ENCODE assay signal across 23 cellular contexts in genomic region chr11:61811831-61812230, GRCh38. TPM values are rescaled to one million over a fixed set of nuclear protein-coding genes. Genes with fewer than 3 reads are reported as not detected.
DNase-seq lines count a peak whose midpoint lies in the region; ATAC-seq, FAIRE-seq and TF ChIP-seq lines count a peak whose summit lies in the region.
"Had no signal": no experiment of that assay in that cellular context is flagged by ENCODE, and none has a peak within 500 bp of the region (broad histone marks: within the 10 kb centered on the region; RNA-seq: fewer than 3 reads in every experiment).

No MANE protein-coding gene starts in this region.

- H3K79me2 ChIP-seq in K562 (ENCODE audit: control insufficient read depth, insufficient read depth, low read length) (peaks cover 72% of the 10 kb centered on the region), neural progenitor cell (ENCODE audit: low read depth) (peaks cover 54% of the 10 kb centered on the region)

- no peak overlapping the region for H2AFZ ChIP-seq in K562 (ENCODE audit: low read depth, low read length)
- no peak overlapping the region for H2AFZ ChIP-seq in neural progenitor cell (replicated peaks)

- no peaks in the 10 kb centered on the region for H3K9me3 Mint-ChIP-seq in MCF 10A (ENCODE audit: unreplicated experiment)
- H3K9me3 Mint-ChIP-seq in neural progenitor cell = peaks cover 7% of the 10 kb centered on the region
- H3K9me3 Mint-ChIP-seq: CD4-positive, alpha-beta T cell had no signal

- 93% methylated on average over 5 of the region's 5 CpGs for WGBS in K562 (ENCODE audit: insufficient coverage, low coverage, missing lambda C conversion rate)

- in situ Hi-C loops in K562 (cut with MboI) = no loop called here

- TF ChIP-seq CTCF in MCF 10A (IDR thresholded peaks at IDR 0.05; ENCODE audit: unreplicated experiment) (no peak), breast epithelium (IDR thresholded peaks at IDR 0.05) (no peak), K562 (IDR thresholded peaks at IDR 0.05 in 2 of 3, conservative IDR thresholded peaks at IDR 0.05 in 1 of 3; ENCODE audit: insufficient read depth in 2 of 3, low read depth in 1 of 3, low read length in 3 of 3) (no peak), neural progenitor cell (IDR thresholded peaks at IDR 0.05) (no peak)

- H3K4me1 ChIP-seq in breast epithelium = peaks cover 0 to 6% of the 10 kb centered on the region in 2 donors
- peaks cover 20 to 41% of the 10 kb centered on the region in 2 experiments; a peak in 4 of 5 replicates for H3K4me1 ChIP-seq in K562 (replicated peaks in 1 of 2; ENCODE audit: control insufficient read depth in 2 of 2, insufficient read depth in 2 of 2, low read length in 2 of 2)
- peaks cover 4% of the 10 kb centered on the region for H3K4me1 ChIP-seq in neural progenitor cell

- no peak overlapping the region for H3K27ac Mint-ChIP-seq in MCF 10A (ENCODE audit: low read depth, unreplicated experiment)
- peak overlapping the region; percentile 87 for H3K27ac Mint-ChIP-seq in neural progenitor cell
- H3K27ac Mint-ChIP-seq: CD4-positive, alpha-beta T cell had no signal

- no peak overlapping the region for H3K4me2 ChIP-seq in K562 (ENCODE audit: insufficient read depth, low read length)
- H3K4me2 ChIP-seq in neural progenitor cell = no peak overlapping the region

- no peak for TF ChIP-seq POLR2A in breast epithelium (IDR thresholded peaks at IDR 0.05)
- no peak for TF ChIP-seq POLR2A in K562 (conservative IDR thresholded peaks at IDR 0.05)

- no peak for ATAC-seq in K562
- ATAC-seq: Right ventricle myocardium inferior had no signal

- H3K36me3 Mint-ChIP-seq in MCF 10A (ENCODE audit: insufficient read depth, unreplicated experiment) (peaks cover 48% of the 10 kb centered on the region), neural progenitor cell (peaks cover 57% of the 10 kb centered on the region)

- no peaks in the 10 kb centered on the region for H3K27me3 ChIP-seq in breast epithelium
- no peaks in the 10 kb centered on the region; a peak in 1 of 5 replicates for H3K27me3 ChIP-seq in K562 (ENCODE audit: control insufficient read depth in 2 of 2, insufficient read depth in 2 of 2, low read length in 2 of 2)
- H3K27me3 ChIP-seq in neural progenitor cell = no peaks in the 10 kb centered on the region
- H3K27me3 ChIP-seq: SJSA1 had no signal

- H4K20me1 ChIP-seq in K562 (replicated peaks; ENCODE audit: control insufficient read depth, insufficient read depth, low read length) = no peaks in the 10 kb centered on the region
- peaks cover 18% of the 10 kb centered on the region for H4K20me1 ChIP-seq in neural progenitor cell (ENCODE audit: low read depth)

- H3K4me1 Mint-ChIP-seq in MCF 10A (ENCODE audit: insufficient read depth, unreplicated experiment) (peaks cover 18% of the 10 kb centered on the region), neural progenitor cell (peaks cover 11% of the 10 kb centered on the region)

- POLR2A ChIA-PET in MCF 10A (lab: Yijun Ruan, JAX) = interaction anchor here (0.6 to 2.0 kb wide), 3 partner anchors 14 to 232 kb away, joined by 3 to 8 read pairs (median 4); no protein-coding TSS in a partner anchor
- POLR2A ChIA-PET in K562 (lab: Yijun Ruan, JAX) = interaction anchor here (0.9 to 5.9 kb wide), 4 partner anchors 10 to 30 kb away, joined by 3 to 48 read pairs (median 4); no protein-coding TSS in a partner anchor

- no peak for TF ChIP-seq RAD21 in K562 (CRISPR knock-in tag; conservative IDR thresholded peaks at IDR 0.05 in 1 of 2, IDR thresholded peaks at IDR 0.05 in 1 of 2)

- no peak overlapping the region; a peak in 1 of 4 replicates for H3K9ac ChIP-seq in K562 (ENCODE audit: insufficient read depth in 1 of 2, low read depth in 2 of 2, low read length in 2 of 2)
- no peak overlapping the region for H3K9ac ChIP-seq in neural progenitor cell

- peak; percentile 80 for DNase-seq in MCF 10A (ENCODE audit: unreplicated experiment)
- DNase-seq in breast epithelium (ENCODE audit: low spot score in 2 of 2) = no peak
- DNase-seq in K562 (ENCODE audit: extremely low read depth in 1 of 4, low spot score in 3 of 4) = no peak
- no peak for DNase-seq in neural progenitor cell (ENCODE audit: low spot score)
- DNase-seq in iPS-NIHi11 (ENCODE audit: low spot score) = no peak
- no peak for DNase-seq in OCI-M2 (lab: John Stamatoyannopoulos, UW; ENCODE audit: unreplicated experiment)
- no peak for DNase-seq in NCI-H748 (lab: John Stamatoyannopoulos, UW; ENCODE audit: unreplicated experiment)
- DNase-seq: CD4-positive, alpha-beta T cell; COR-L47; DMS 273 treated with DMSO at 0.1 percent for 48 hours; DMS79 treated with DMSO at 0.1 percent for 48 hours; MM.1S; NCI-H1048; NCI-H1417 treated with DMSO at 0.1 percent for 48 hours; NCI-H187 treated with DMSO at 0.1 percent for 48 hours; NCI-H345; NCI-H524; NCI-H82 had no signal

- intact Hi-C loops in MCF 10A (cut with micrococcal nuclease) = no loop called here
- intact Hi-C loops in breast epithelium (cut with DNase I; ENCODE audit: low total_unique reads) = loop anchor here (10.0 kb wide), 1 partner anchor 73 kb away; no protein-coding TSS in a partner anchor
- intact Hi-C loops in K562 (cut with micrococcal nuclease) = no loop called here

- H3K4me3 ChIP-seq in breast epithelium (no peak overlapping the region), K562 (no peak overlapping the region), neural progenitor cell (no peak overlapping the region)
- H3K4me3 ChIP-seq: SJSA1 had no signal

- H3K9me1 ChIP-seq in K562 (ENCODE audit: control insufficient read depth, insufficient read depth, low read length) = no peaks in the 10 kb centered on the region

- FAIRE-seq in K562 (lab: Jason Lieb, UNC) = no peak
- FAIRE-seq: A204.1, H54, RCC 7860 had no signal

- H3K36me3 ChIP-seq in breast epithelium (no peaks in the 10 kb centered on the region), K562 (ENCODE audit: control insufficient read depth, insufficient read depth, low read length) (peaks cover 83% of the 10 kb centered on the region), neural progenitor cell (peaks cover 14% of the 10 kb centered on the region)

- BruUV-seq in MCF 10A (replicated peaks; lab: Mats Ljungman, UMichigan) (no TSS peak), K562 (replicated peaks; lab: Mats Ljungman, UMichigan) (no TSS peak)

- H3K27me3 Mint-ChIP-seq in MCF 10A (ENCODE audit: insufficient read depth, unreplicated experiment) (no peaks in the 10 kb centered on the region), neural progenitor cell (ENCODE audit: insufficient read depth, low read depth) (peaks cover 2% of the 10 kb centered on the region)

- TF ChIP-seq EP300 in K562 (IDR thresholded peaks at IDR 0.05; ENCODE audit: low read length) = no peak

- CTCF ChIA-PET in MCF 10A (lab: Yijun Ruan, JAX) (interaction anchor here (0.6 to 2.3 kb wide), 5 partner anchors 15 to 297 kb away, joined by 3 to 20 read pairs (median 4); no protein-coding TSS in a partner anchor), K562 (lab: Yijun Ruan, JAX; ENCODE audit: low intra/inter-chr PET ratio) (no interaction called here)

- H3K4me3 Mint-ChIP-seq in MCF 10A (ENCODE audit: unreplicated experiment) = no peak overlapping the region
- no peak overlapping the region for H3K4me3 Mint-ChIP-seq in neural progenitor cell
- H3K4me3 Mint-ChIP-seq: CD4-positive, alpha-beta T cell had no signal

- H3K9me3 ChIP-seq in breast epithelium (no peaks in the 10 kb centered on the region), K562 (replicated peaks; ENCODE audit: control insufficient read depth, insufficient read depth, low read depth, low read length) (no peaks in the 10 kb centered on the region), neural progenitor cell (ENCODE audit: low read depth) (no peaks in the 10 kb centered on the region)
- H3K9me3 ChIP-seq: SJSA1 had no signal

- peaks cover 36% of the 10 kb centered on the region for H3F3A ChIP-seq in neural progenitor cell (ENCODE audit: low read depth)

- H3K27ac ChIP-seq in breast epithelium (no peak overlapping the region), K562 (ENCODE audit: extremely low read depth, low read depth, low read length) (peak overlapping the region; percentile 2; the same call in 1 of the 3 replicates), neural progenitor cell (no peak overlapping the region)
- H3K27ac ChIP-seq: SJSA1 had no signal

RNA-seq across cellular contexts. Expression of gene FADS1, which starts 5.0 kb away (rescaled TPM):
- total RNA-seq in MCF 10A (2022) (24.2 and 27.5 TPM in 2 replicates), breast epithelium (100 to 1,000 TPM in 1 of 3 donors, 10 to 100 TPM in 1, 1 to 10 TPM in 1; 8.8 to 112 (median 15.1) TPM), K562 (2014; rRNA removed) (250 and 292 TPM in 2 replicates), K562 (2014; rRNA removed; fragmentation: Illumina TruSeq; extraction: Trizol) (367 and 390 TPM in 2 replicates), K562 (2015; rRNA removed; fragmentation: Illumina TruSeq; extraction: Trizol) (353 and 364 TPM in 2 replicates), K562 (2021) (378 and 411 TPM in 2 replicates), neural progenitor cell (ENCODE audit: low replicate concordance) (163 and 184 TPM in 2 replicates)
- 611 and 866 TPM in 2 replicates for total RNA-seq in K562 (2011; cell fraction: chromatin; rRNA removed; ENCODE audit: low replicate concordance)
- 866 and 894 TPM in 2 replicates for total RNA-seq in K562 (2011; cell fraction: nucleolus; rRNA removed)
- 825 and 959 TPM in 2 replicates for total RNA-seq in K562 (2011; cell fraction: nucleoplasm; rRNA removed)
- polyA plus RNA-seq in K562 (2011; rRNA removed) (747 and 864 TPM in 2 replicates), K562 (2014; fragmentation: Illumina TruSeq; extraction: Trizol) (394 and 457 TPM in 2 replicates), K562 (2014; fragmentation: Nextera tagmentation; extraction: Ambion mirVana) (100 to 1,000 TPM; 110 to 174 TPM), K562 (2014; rRNA removed) (295 and 314 TPM in 2 replicates)
- 1,005 and 1,028 TPM in 2 replicates for polyA plus RNA-seq in K562 (2011; cell fraction: cytosol; rRNA removed)
- 277 and 375 TPM in 2 replicates for polyA plus RNA-seq in K562 (2011; cell fraction: nucleus; rRNA removed)
- polyA plus RNA-seq in K562 (2012) = 228 and 290 TPM in 2 replicates
- 571 and 760 TPM in 2 replicates for polyA minus RNA-seq in K562 (2011; rRNA and poly(A)+ RNA removed)
- 555 and 599 TPM in 2 replicates for polyA minus RNA-seq in K562 (2011; cell fraction: cytosol; rRNA and poly(A)+ RNA removed)
- 280 and 292 TPM in 2 replicates for polyA minus RNA-seq in K562 (2011; cell fraction: nucleus; rRNA and poly(A)+ RNA removed)

RNA-seq across cellular contexts. Expression of gene FADS2, which starts 16.3 kb away (rescaled TPM):
- total RNA-seq in MCF 10A (2022) (7.5 and 20.6 TPM in 2 replicates), breast epithelium (10 to 100 TPM in 1 of 3 donors, 1 to 10 TPM in 2; 5.6 to 35.8 (median 7.5) TPM), K562 (2014; rRNA removed) (13.2 and 17.7 TPM in 2 replicates), K562 (2014; rRNA removed; fragmentation: Illumina TruSeq; extraction: Trizol) (14.5 and 16.2 TPM in 2 replicates), K562 (2015; rRNA removed; fragmentation: Illumina TruSeq; extraction: Trizol) (11.5 and 12.0 TPM in 2 replicates), K562 (2021) (28.6 and 30.4 TPM in 2 replicates), neural progenitor cell (ENCODE audit: low replicate concordance) (233 and 407 TPM in 2 replicates)
- total RNA-seq in K562 (2011; cell fraction: chromatin; rRNA removed; ENCODE audit: low replicate concordance) = 49.3 and 107 TPM in 2 replicates
- 68.6 and 70.4 TPM in 2 replicates for total RNA-seq in K562 (2011; cell fraction: nucleolus; rRNA removed)
- 66.5 and 86.0 TPM in 2 replicates for total RNA-seq in K562 (2011; cell fraction: nucleoplasm; rRNA removed)
- polyA plus RNA-seq in K562 (2011; rRNA removed) (42.8 and 57.1 TPM in 2 replicates), K562 (2014; fragmentation: Illumina TruSeq; extraction: Trizol) (33.9 and 39.7 TPM in 2 replicates), K562 (2014; fragmentation: Nextera tagmentation; extraction: Ambion mirVana) (1 to 10 TPM; 2.9 to 5.3 TPM), K562 (2014; rRNA removed) (23.9 and 27.2 TPM in 2 replicates)
- 45.6 and 51.9 TPM in 2 replicates for polyA plus RNA-seq in K562 (2011; cell fraction: cytosol; rRNA removed)
- 34.1 and 48.4 TPM in 2 replicates for polyA plus RNA-seq in K562 (2011; cell fraction: nucleus; rRNA removed)
- 27.8 and 43.6 TPM in 2 replicates for polyA plus RNA-seq in K562 (2012)
- polyA minus RNA-seq in K562 (2011; rRNA and poly(A)+ RNA removed) = 38.9 and 48.8 TPM in 2 replicates
- 21.3 and 32.6 TPM in 2 replicates for polyA minus RNA-seq in K562 (2011; cell fraction: cytosol; rRNA and poly(A)+ RNA removed)
- polyA minus RNA-seq in K562 (2011; cell fraction: nucleus; rRNA and poly(A)+ RNA removed) = 10.5 and 15.2 TPM in 2 replicates

RNA-seq across cellular contexts. Expression of gene FEN1, which starts 19.1 kb away (rescaled TPM):
- total RNA-seq in MCF 10A (2022) (19.9 and 21.5 TPM in 2 replicates), breast epithelium (1 to 10 TPM; 5.9 to 9.2 (median 8.5) TPM), K562 (2014; rRNA removed) (156 and 172 TPM in 2 replicates), K562 (2014; rRNA removed; fragmentation: Illumina TruSeq; extraction: Trizol) (130 and 137 TPM in 2 replicates), K562 (2015; rRNA removed; fragmentation: Illumina TruSeq; extraction: Trizol) (150 and 154 TPM in 2 replicates), K562 (2021) (140 and 150 TPM in 2 replicates), neural progenitor cell (ENCODE audit: low replicate concordance) (51.8 and 68.9 TPM in 2 replicates)
- 27.9 and 42.4 TPM in 2 replicates for total RNA-seq in K562 (2011; cell fraction: chromatin; rRNA removed; ENCODE audit: low replicate concordance)
- total RNA-seq in K562 (2011; cell fraction: nucleolus; rRNA removed) = 50.0 and 60.9 TPM in 2 replicates
- total RNA-seq in K562 (2011; cell fraction: nucleoplasm; rRNA removed) = 37.0 and 43.3 TPM in 2 replicates
- polyA plus RNA-seq in K562 (2011; rRNA removed) (91.3 and 124 TPM in 2 replicates), K562 (2014; fragmentation: Illumina TruSeq; extraction: Trizol) (138 and 146 TPM in 2 replicates), K562 (2014; fragmentation: Nextera tagmentation; extraction: Ambion mirVana) (10 to 100 TPM; 58.1 to 86.8 TPM), K562 (2014; rRNA removed) (132 and 136 TPM in 2 replicates)
- polyA plus RNA-seq in K562 (2011; cell fraction: cytosol; rRNA removed) = 83.9 and 106 TPM in 2 replicates
- 28.7 and 36.3 TPM in 2 replicates for polyA plus RNA-seq in K562 (2011; cell fraction: nucleus; rRNA removed)
- 122 and 124 TPM in 2 replicates for polyA plus RNA-seq in K562 (2012)
- 77.5 and 111 TPM in 2 replicates for polyA minus RNA-seq in K562 (2011; rRNA and poly(A)+ RNA removed)
- 54.2 and 76.3 TPM in 2 replicates for polyA minus RNA-seq in K562 (2011; cell fraction: cytosol; rRNA and poly(A)+ RNA removed)
- polyA minus RNA-seq in K562 (2011; cell fraction: nucleus; rRNA and poly(A)+ RNA removed) = 29.8 and 34.1 TPM in 2 replicates

RNA-seq across cellular contexts. Expression of gene TMEM258, which starts 19.4 kb away (rescaled TPM):
- 184 and 300 TPM in 2 replicates for total RNA-seq in MCF 10A (2022)
- total RNA-seq in breast epithelium = 10 to 100 TPM; 35.4 to 55.4 (median 35.7) TPM
- total RNA-seq in K562 (2011; cell fraction: chromatin; rRNA removed; ENCODE audit: low replicate concordance) = 88.0 and 142 TPM in 2 replicates
- total RNA-seq in K562 (2011; cell fraction: nucleolus; rRNA removed) = 195 and 216 TPM in 2 replicates
- total RNA-seq in K562 (2011; cell fraction: nucleoplasm; rRNA removed) = 192 and 237 TPM in 2 replicates
- total RNA-seq in K562 (2014; rRNA removed) = 97.2 and 153 TPM in 2 replicates
- total RNA-seq in K562 (2014; rRNA removed; fragmentation: Illumina TruSeq; extraction: Trizol) = 227 and 239 TPM in 2 replicates
- total RNA-seq in K562 (2015; rRNA removed; fragmentation: Illumina TruSeq; extraction: Trizol) = 221 and 231 TPM in 2 replicates
- total RNA-seq in K562 (2021) = 168 and 200 TPM in 2 replicates
- polyA plus RNA-seq in K562 (2011; rRNA removed) = 630 and 713 TPM in 2 replicates
- polyA plus RNA-seq in K562 (2011; cell fraction: cytosol; rRNA removed) = 728 and 1,027 TPM in 2 replicates
- polyA plus RNA-seq in K562 (2011; cell fraction: nucleus; rRNA removed) = 254 and 417 TPM in 2 replicates
- 426 and 696 TPM in 2 replicates for polyA plus RNA-seq in K562 (2012)
- 213 and 256 TPM in 2 replicates for polyA plus RNA-seq in K562 (2014; fragmentation: Illumina TruSeq; extraction: Trizol)
- polyA plus RNA-seq in K562 (2014; fragmentation: Nextera tagmentation; extraction: Ambion mirVana) = 100 to 1,000 TPM; 794 to 856 TPM
- 199 and 268 TPM in 2 replicates for polyA plus RNA-seq in K562 (2014; rRNA removed)
- 155 and 167 TPM in 2 replicates for polyA minus RNA-seq in K562 (2011; rRNA and poly(A)+ RNA removed)
- polyA minus RNA-seq in K562 (2011; cell fraction: cytosol; rRNA and poly(A)+ RNA removed) = 111 and 157 TPM in 2 replicates
- polyA minus RNA-seq in K562 (2011; cell fraction: nucleus; rRNA and poly(A)+ RNA removed) = 46.0 and 84.9 TPM in 2 replicates
- 71.4 and 98.9 TPM in 2 replicates for total RNA-seq in neural progenitor cell (ENCODE audit: low replicate concordance)

RNA-seq across cellular contexts. Expression of gene MYRF, which starts 59.4 kb away (rescaled TPM):
- 0.16 TPM in 1 of 2 replicates, not detected in the other for total RNA-seq in MCF 10A (2022)
- 1 to 10 TPM in 1 of 3 donors, under 1 TPM in 2; 0.32 to 6.9 (median 0.66) TPM for total RNA-seq in breast epithelium
- 95.5 and 239 TPM in 2 replicates for total RNA-seq in K562 (2011; cell fraction: chromatin; rRNA removed; ENCODE audit: low replicate concordance)
- 109 and 132 TPM in 2 replicates for total RNA-seq in K562 (2011; cell fraction: nucleolus; rRNA removed)
- 92.2 and 107 TPM in 2 replicates for total RNA-seq in K562 (2011; cell fraction: nucleoplasm; rRNA removed)
- 7.1 and 11.0 TPM in 2 replicates for total RNA-seq in K562 (2014; rRNA removed)
- 2.6 and 3.3 TPM in 2 replicates for total RNA-seq in K562 (2014; rRNA removed; fragmentation: Illumina TruSeq; extraction: Trizol)
- 4.0 and 4.1 TPM in 2 replicates for total RNA-seq in K562 (2015; rRNA removed; fragmentation: Illumina TruSeq; extraction: Trizol)
- 21.4 and 25.8 TPM in 2 replicates for total RNA-seq in K562 (2021)
- polyA plus RNA-seq in K562 (2011; rRNA removed) = 10.4 and 16.6 TPM in 2 replicates
- polyA plus RNA-seq in K562 (2011; cell fraction: cytosol; rRNA removed) = 13.6 and 26.3 TPM in 2 replicates
- polyA plus RNA-seq in K562 (2011; cell fraction: nucleus; rRNA removed) = 104 and 152 TPM in 2 replicates
- 14.8 and 25.8 TPM in 2 replicates for polyA plus RNA-seq in K562 (2012)
- 14.7 and 17.8 TPM in 2 replicates for polyA plus RNA-seq in K562 (2014; fragmentation: Illumina TruSeq; extraction: Trizol)
- polyA plus RNA-seq in K562 (2014; fragmentation: Nextera tagmentation; extraction: Ambion mirVana) = 1 to 10 TPM; 2.3 TPM
- 15.6 and 17.4 TPM in 2 replicates for polyA plus RNA-seq in K562 (2014; rRNA removed)
- polyA minus RNA-seq in K562 (2011; rRNA and poly(A)+ RNA removed) = 6.8 and 8.5 TPM in 2 replicates
- 22.7 and 23.9 TPM in 2 replicates for polyA minus RNA-seq in K562 (2011; cell fraction: cytosol; rRNA and poly(A)+ RNA removed)
- polyA minus RNA-seq in K562 (2011; cell fraction: nucleus; rRNA and poly(A)+ RNA removed) = 32.4 and 34.1 TPM in 2 replicates
- 1.9 and 5.8 TPM in 2 replicates for total RNA-seq in neural progenitor cell (ENCODE audit: low replicate concordance)
